20 cellular contexts compared by ENCODE assay signal in genomic region chr4:164011791-164012190, GRCh38.
"Had no signal": no experiment of that assay in that cellular context is flagged by ENCODE, and none has a peak within 500 bp of the region (broad histone marks: within the 10 kb centered on the region; RNA-seq: fewer than 3 reads in every experiment).

No MANE protein-coding gene starts in this region.

- H3K27ac Mint-ChIP-seq: activated B cell treated with CpG ODN at 0.5 μM for 24 hours; activated CD8-positive, alpha-beta T cell treated with anti-CD3 and anti-CD28 coated beads, Interleukin-2, amount 10 ng/mL, durations not matched to agents 7 days and 5 days; activated naive CD4-positive, alpha-beta T cell treated with anti-CD3 and anti-CD28 coated beads, Interleukin-2, amount 50 U/mL, for 72 hours; activated T-cell treated with anti-CD3 and anti-CD28 coated beads, Interleukin-2, amount 50 U/mL, for 72 hours; nephron; progenitor cell of endocrine pancreas; T-helper 17 cell had no signal

- ATAC-seq: activated CD8-positive, alpha-beta T cell treated with anti-CD3 and anti-CD28 coated beads, Interleukin-2, amount 10 ng/mL, durations not matched to agents 7 days and 5 days; activated T-cell treated with anti-CD3 and anti-CD28 coated beads, Interleukin-2, amount 50 U/mL, for 72 hours; esophagus mucosa; left lobe of liver had no signal

- H3K27me3 Mint-ChIP-seq: activated B cell treated with CpG ODN at 0.5 μM for 24 hours; central memory CD8-positive, alpha-beta T cell; progenitor cell of endocrine pancreas; T-helper 17 cell had no signal

- H3K4me3 Mint-ChIP-seq: activated B cell treated with CpG ODN at 0.5 μM for 24 hours; activated CD8-positive, alpha-beta T cell treated with anti-CD3 and anti-CD28 coated beads, Interleukin-2, amount 10 ng/mL, durations not matched to agents 7 days and 5 days; activated T-cell treated with anti-CD3 and anti-CD28 coated beads, Interleukin-2, amount 50 U/mL, for 72 hours; central memory CD8-positive, alpha-beta T cell; nephron; T-helper 17 cell had no signal

- DNase-seq: activated B cell treated with CpG ODN at 0.5 μM for 24 hours; activated CD4-positive, alpha-beta T cell treated with anti-CD3 and anti-CD28 coated beads for 48 hours; activated CD8-positive, alpha-beta memory T cell treated with anti-CD3 and anti-CD28 coated beads, Interleukin-2, amount 50 U/mL, for 48 hours; activated CD8-positive, alpha-beta T cell treated with anti-CD3 and anti-CD28 coated beads, Interleukin-2, amount 10 ng/mL, durations not matched to agents 7 days and 5 days; activated gamma-delta T cell; activated T-cell treated with anti-CD3 and anti-CD28 coated beads, Interleukin-2, amount 50 U/mL, for 72 hours; brain microvascular endothelial cell; hippocampal formation; mesendoderm; occipital lobe; stomach; T-helper 17 cell; testis; upper lobe of left lung had no signal

- H3K9me3 Mint-ChIP-seq: activated B cell treated with CpG ODN at 0.5 μM for 24 hours had no signal

- H3K4me1 Mint-ChIP-seq: activated B cell treated with CpG ODN at 0.5 μM for 24 hours; central memory CD8-positive, alpha-beta T cell; nephron had no signal
